Comparison of ENCODE assay signal across 8 cellular contexts in the genomic region with DNA sequence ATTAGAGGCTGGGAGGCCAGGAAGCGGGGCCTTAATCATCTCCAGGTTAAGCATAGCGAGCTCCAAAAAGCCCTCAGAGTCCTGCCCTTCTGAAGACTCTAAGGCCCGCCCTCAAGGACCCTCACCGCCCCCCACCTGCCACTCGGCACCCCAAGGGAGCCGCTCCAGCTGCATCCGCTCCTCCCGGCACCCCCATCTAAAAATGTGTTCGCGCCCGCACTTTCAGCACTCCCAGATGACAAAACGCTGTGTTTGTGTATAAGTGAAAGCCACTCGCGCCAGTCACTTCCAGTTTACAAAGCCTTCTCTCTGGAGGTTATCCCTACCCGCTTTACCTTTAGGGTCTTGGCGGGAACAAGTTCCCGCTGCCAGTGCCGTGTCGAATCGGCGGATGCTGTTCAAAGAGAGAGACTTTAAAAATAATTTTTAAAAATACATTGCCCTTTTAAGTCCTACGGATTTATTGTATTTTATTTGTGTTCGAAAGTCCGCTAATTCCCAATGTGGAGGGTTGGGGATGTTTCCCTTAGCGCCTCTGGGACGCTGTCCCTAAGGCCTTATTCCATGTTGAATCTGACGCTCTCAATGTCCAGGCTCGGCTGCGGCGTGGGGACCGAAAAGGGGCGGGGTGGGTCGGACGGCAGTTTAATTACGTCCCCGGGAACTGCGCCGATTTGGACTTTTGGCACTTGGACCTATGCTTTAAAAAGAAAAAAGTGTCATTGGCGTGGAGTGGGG. TPM values are rescaled to one million over a fixed set of nuclear protein-coding genes. Genes with fewer than 3 reads are reported as not detected.
A peak's percentile ranks its signal among the peaks of the same experiment; 100 is the strongest.
DNase-seq lines count a peak whose midpoint lies in the region; ATAC-seq and TF ChIP-seq lines count a peak whose summit lies in the region.

Gene DCLRE1A (minus strand): TSS at position 64 of the 738 bp plus-strand sequence. CDS start 900 bp downstream, outside the sequence.
Gene NHLRC2 (plus strand): TSS at position 643 of the 738 bp plus-strand sequence. CDS start 212 bp downstream, outside the sequence.

- H3K4me1 Mint-ChIP-seq in Calu3 (ENCODE audit: low read depth, unreplicated experiment): peaks cover 2% of the 10 kb centered on the region
- H3K4me1 Mint-ChIP-seq in activated T-helper 17 cell treated with anti-CD3 and anti-CD28 coated beads, Interleukin-2, amount 50 U/mL, for 72 hours: peaks cover 16% of the 10 kb centered on the region
- peaks cover 36 to 37% of the 10 kb centered on the region in 2 donors for H3K4me1 Mint-ChIP-seq in natural killer cell

- H3K4me3 ChIP-seq in Jurkat, Clone E6-1 (ENCODE audit: low read length): peak within 1 kb of the TSS; percentile 87
- peak within 1 kb of the TSS; percentile 91 for H3K4me3 ChIP-seq in fibroblast of mammary gland (ENCODE audit: control insufficient read depth, low read depth, low read length)

- no TSS peak for BruUV-seq in Calu3 (replicated peaks; lab: Mats Ljungman, UMichigan)

- ATAC-seq in GM21528 (IDR thresholded peaks at IDR 0.05; ENCODE audit: low FRiP score, unreplicated experiment) (peak; percentile 53), natural killer cell (peak; percentile 60 to 76 (median 74))
- peak; percentile 65 for ATAC-seq in activated T-helper 17 cell treated with anti-CD3 and anti-CD28 coated beads, Interleukin-2, amount 50 U/mL, for 72 hours (replicated peaks)

- peak within 1 kb of the TSS; percentile 87 for H3K27ac Mint-ChIP-seq in Calu3 (ENCODE audit: unreplicated experiment)
- peak within 1 kb of the TSS; percentile 97 for H3K27ac Mint-ChIP-seq in activated T-helper 17 cell treated with anti-CD3 and anti-CD28 coated beads, Interleukin-2, amount 50 U/mL, for 72 hours
- H3K27ac Mint-ChIP-seq in natural killer cell: peak within 1 kb of the TSS; percentile 92 to 96

- CTCF ChIA-PET in Calu3 (lab: Charles Lee): no interaction called here

- TF ChIP-seq CTCF in Calu3 (IDR thresholded peaks at IDR 0.05; ENCODE audit: unreplicated experiment) (no peak), fibroblast of mammary gland (conservative IDR thresholded peaks at IDR 0.05; ENCODE audit: control insufficient read depth, insufficient read depth, low read depth, low read length) (no peak), natural killer cell (IDR thresholded peaks at IDR 0.05) (no peak)

- DNase-seq in Calu3 (peak; percentile 61), RPMI7951 (ENCODE audit: low read depth) (peak; percentile 78), fibroblast of mammary gland (ENCODE audit: low read depth) (peak; percentile 77), natural killer cell (peak; percentile 54)
- DNase-seq in Jurkat, Clone E6-1 (ENCODE audit: low read depth, low spot score): peak; percentile 73
- DNase-seq in stimulated activated naive CD4-positive, alpha-beta T cell (lab: John Stamatoyannopoulos, UW): peak; percentile 25 to 69 (median 46)

- no peaks in the 10 kb centered on the region for H3K9me3 Mint-ChIP-seq in Calu3 (ENCODE audit: low read depth, unreplicated experiment)
- H3K9me3 Mint-ChIP-seq in activated T-helper 17 cell treated with anti-CD3 and anti-CD28 coated beads, Interleukin-2, amount 50 U/mL, for 72 hours: no peaks in the 10 kb centered on the region
- no peaks in the 10 kb centered on the region for H3K9me3 Mint-ChIP-seq in natural killer cell

- intact Hi-C loops in Calu3 (cut with micrococcal nuclease; ENCODE audit: unreplicated experiment) (loop anchor here (5.0 to 10.0 kb wide), 2 partner anchors 149 to 248 kb away; no protein-coding TSS in a partner anchor), natural killer cell (cut with micrococcal nuclease) (loop anchor here (2.0 kb wide), 1 partner anchor 321 kb away; the partner anchor contains the start of gene CCDC186)

- H3K27me3 Mint-ChIP-seq in Calu3 (ENCODE audit: unreplicated experiment) (no peaks in the 10 kb centered on the region), natural killer cell (ENCODE audit: low read depth in 2 of 2) (no peaks in the 10 kb centered on the region)
- H3K27me3 Mint-ChIP-seq in activated T-helper 17 cell treated with anti-CD3 and anti-CD28 coated beads, Interleukin-2, amount 50 U/mL, for 72 hours: no peaks in the 10 kb centered on the region

- H3K4me3 Mint-ChIP-seq in Calu3 (ENCODE audit: low read depth, unreplicated experiment) (peak within 1 kb of the TSS; percentile 90), natural killer cell (peak within 1 kb of the TSS; percentile 97)
- H3K4me3 Mint-ChIP-seq in activated T-helper 17 cell treated with anti-CD3 and anti-CD28 coated beads, Interleukin-2, amount 50 U/mL, for 72 hours: peak within 1 kb of the TSS; percentile 96

- H3K36me3 Mint-ChIP-seq in Calu3 (ENCODE audit: insufficient read depth, unreplicated experiment) (peaks cover 27% of the 10 kb centered on the region), natural killer cell (no peaks in the 10 kb centered on the region)
- peaks cover 26% of the 10 kb centered on the region for H3K36me3 Mint-ChIP-seq in activated T-helper 17 cell treated with anti-CD3 and anti-CD28 coated beads, Interleukin-2, amount 50 U/mL, for 72 hours (ENCODE audit: low read depth)

RNA-seq across cellular contexts. Expression of gene DCLRE1A, which starts in this region (rescaled TPM):
- total RNA-seq in Calu3 (2022) (7.4 and 7.9 TPM in 2 replicates), natural killer cell (1 to 10 TPM; 4.4 to 5.9 (median 5.2) TPM)
- 12.6 TPM for polyA plus RNA-seq in Jurkat, Clone E6-1 (2012; ENCODE audit: insufficient read depth, insufficient read length)
- 9.2 and 10.1 TPM in 2 replicates for total RNA-seq in RPMI7951 (2014; rRNA removed; shearing (Covaris generic))
- 10 to 100 TPM in 1 of 2 donors, 1 to 10 TPM in 1; 7.9 to 13.5 TPM for total RNA-seq in activated T-helper 17 cell treated with anti-CD3 and anti-CD28 coated beads, Interleukin-2, amount 50 U/mL, for 72 hours

RNA-seq across cellular contexts. Expression of gene NHLRC2, which starts in this region (rescaled TPM):
- 18.7 and 20.2 TPM in 2 replicates for total RNA-seq in Calu3 (2022)
- 3.3 TPM for polyA plus RNA-seq in Jurkat, Clone E6-1 (2012; ENCODE audit: insufficient read depth, insufficient read length)
- 9.1 and 12.3 TPM in 2 replicates for total RNA-seq in RPMI7951 (2014; rRNA removed; shearing (Covaris generic))
- 10 to 100 TPM; 14.0 to 20.5 TPM for total RNA-seq in activated T-helper 17 cell treated with anti-CD3 and anti-CD28 coated beads, Interleukin-2, amount 50 U/mL, for 72 hours
- 10 to 100 TPM; 19.0 to 24.7 (median 22.4) TPM for total RNA-seq in natural killer cell

Comparison
In these comparisons a context has a peak if more than half of its experiments do, and no peak if none do; other contexts are left out.
1. Peak in every context shown above with its lines: DNase-seq, ATAC-seq and H3K4me3 ChIP-seq.